8 cellular contexts compared by ENCODE assay signal in genomic region chr5:122101636-122102285, GRCh38. TPM values are rescaled to one million over a fixed set of nuclear protein-coding genes. Genes with fewer than 3 reads are reported as not detected.
DNase-seq lines count a peak whose midpoint lies in the region; ATAC-seq, FAIRE-seq and TF ChIP-seq lines count a peak whose summit lies in the region.

No MANE protein-coding gene starts in this region.

- H3K36me3 ChIP-seq in breast epithelium (no peaks in the 10 kb centered on the region), mucosa of descending colon (ENCODE audit: low read depth) (no peaks in the 10 kb centered on the region)

- no peak overlapping the region for H3K4me3 ChIP-seq in HFF-Myc (replicated peaks; ENCODE audit: low read depth, low read length)
- H3K4me3 ChIP-seq in breast epithelium: no peak overlapping the region
- no peak overlapping the region for H3K4me3 ChIP-seq in mucosa of descending colon

- FAIRE-seq in frontal cortex (lab: Jason Lieb, UNC): no peak

- TF ChIP-seq CTCF in HFF-Myc (IDR thresholded peaks at IDR 0.05; ENCODE audit: low read depth, low read length, missing control alignments): peak; percentile 53
- TF ChIP-seq CTCF in breast epithelium (IDR thresholded peaks at IDR 0.05): peak; percentile 14 to 58 (median 40)
- peak; percentile 19 for TF ChIP-seq CTCF in mucosa of descending colon (IDR thresholded peaks at IDR 0.05)

- H3K4me1 ChIP-seq in breast epithelium: no peaks in the 10 kb centered on the region
- no peaks in the 10 kb centered on the region for H3K4me1 ChIP-seq in mucosa of descending colon (ENCODE audit: low read depth)

- H3K27me3 ChIP-seq in breast epithelium: no peaks in the 10 kb centered on the region

- peak; percentile 33 to 50 for DNase-seq in NCI-H2081 (lab: John Stamatoyannopoulos, UW)
- no peak for DNase-seq in NCI-H2081 treated with DMSO at 0.1 percent for 48 hours (lab: John Stamatoyannopoulos, UW)
- no peak for DNase-seq in HFF-Myc (ENCODE audit: extremely low read depth, low read depth)
- DNase-seq in NCI-H226: peak; percentile 46
- no peak for DNase-seq in breast epithelium (ENCODE audit: low spot score in 2 of 2)
- DNase-seq in mucosa of descending colon: peak in 1 of 3 donors; percentile 14
- DNase-seq in frontal cortex (ENCODE audit: low spot score in 2 of 2): no peak
- no peak for DNase-seq in stimulated activated naive CD4-positive, alpha-beta T cell treated with Interleukin-2 at 50 U/mL for 16 hours (lab: John Stamatoyannopoulos, UW)

- intact Hi-C loops in breast epithelium (cut with DNase I; ENCODE audit: low total_unique reads) (no loop called here), mucosa of descending colon (cut with DNase I, micrococcal nuclease) (no loop called here)

- no peak overlapping the region for H3K27ac ChIP-seq in breast epithelium

- TF ChIP-seq POLR2A in breast epithelium (IDR thresholded peaks at IDR 0.05): no peak

- ATAC-seq in mucosa of descending colon: peak; percentile 58

- H3K9me3 ChIP-seq in breast epithelium (no peaks in the 10 kb centered on the region), mucosa of descending colon (no peaks in the 10 kb centered on the region)

RNA-seq across cellular contexts. Expression of gene LOX, which starts 23.7 kb away (rescaled TPM):
- 100 to 1,000 TPM in 1 of 3 donors, 10 to 100 TPM in 2; 22.4 to 162 (median 35.4) TPM for total RNA-seq in breast epithelium
- 1 to 10 TPM; 1.2 to 6.7 (median 4.6) TPM for total RNA-seq in mucosa of descending colon
- 3.3 TPM for total RNA-seq in frontal cortex

RNA-seq across cellular contexts. Expression of gene ZNF474, which starts 27.6 kb away (rescaled TPM):
- total RNA-seq in breast epithelium (under 1 TPM; 0.33 to 0.48 (median 0.44) TPM), mucosa of descending colon (under 1 TPM in 2 of 3 donors, not detected in 1; 0.28 to 0.61 TPM), frontal cortex (1.6 TPM)

Comparison
In these comparisons a context has a peak if more than half of its experiments do, and no peak if none do; other contexts are left out.
1. DNase-seq: peak in NCI-H2081 (2 of 2) and NCI-H226 (single experiment); none in NCI-H2081 treated with DMSO at 0.1 percent for 48 hours (single experiment), HFF-Myc (single experiment), breast epithelium (0 of 2), frontal cortex (0 of 2) and stimulated activated naive CD4-positive, alpha-beta T cell treated with Interleukin-2 at 50 U/mL for 16 hours (single experiment).
2. Peak in every context shown above with its lines, with median percentiles within 50 percentile points of each other: CTCF ChIP-seq.